17 cellular contexts compared by ENCODE assay signal in the genomic region with DNA sequence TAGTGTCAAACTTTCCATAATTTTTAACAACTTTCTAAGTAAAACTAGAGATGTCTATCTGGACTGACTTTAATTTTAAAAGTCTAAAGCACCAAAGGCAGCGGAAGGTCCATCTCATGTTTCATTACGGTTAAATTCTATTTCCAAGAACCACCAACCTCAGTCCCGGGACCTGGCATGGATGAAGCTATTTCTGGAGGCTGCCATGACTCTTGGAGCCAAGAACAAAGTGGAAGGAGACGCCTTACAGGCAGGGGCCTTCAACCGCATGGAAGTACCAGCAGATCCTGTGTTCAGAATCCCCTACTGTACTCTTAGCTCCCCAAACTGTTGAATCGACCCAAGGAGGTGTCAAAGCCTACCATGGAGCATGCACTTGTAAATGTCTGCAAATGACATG.
"Had no signal": no experiment of that assay in that cellular context is flagged by ENCODE, and none has a peak within 500 bp of the region (broad histone marks: within the 10 kb centered on the region; RNA-seq: fewer than 3 reads in every experiment).

No MANE protein-coding gene starts in this region.

- H3K4me3 ChIP-seq: esophagus squamous epithelium, mucosa of descending colon, right atrium auricular region, smooth muscle cell had no signal

- H3K27ac ChIP-seq: epithelial cell of prostate, esophagus squamous epithelium had no signal

- H3K27me3 ChIP-seq: esophagus squamous epithelium, right atrium auricular region had no signal

- H3K36me3 Mint-ChIP-seq: natural killer cell, type B pancreatic cell had no signal

- H3K27me3 Mint-ChIP-seq: central memory CD8-positive, alpha-beta T cell; effector memory CD8-positive, alpha-beta T cell; type B pancreatic cell had no signal

- ATAC-seq: effector memory CD8-positive, alpha-beta T cell; natural killer cell had no signal

- DNase-seq: effector memory CD8-positive, alpha-beta T cell; esophagus squamous epithelium; foreskin fibroblast; head of caudate nucleus; hippocampal formation; mammary epithelial cell; mucosa of descending colon; natural killer cell; posterior cingulate gyrus; stimulated activated CD4-positive, alpha-beta T cell treated with anti-CD3 and anti-CD28 coated beads, Interleukin-2, amount 100 ng/mL, for 48 hours; stimulated activated naive CD4-positive, alpha-beta T cell treated with Interleukin-2 at 50 U/mL for 16 hours had no signal

- H3K36me3 ChIP-seq: esophagus squamous epithelium, right atrium auricular region had no signal

- H3K27ac Mint-ChIP-seq: natural killer cell, type B pancreatic cell had no signal

- H3K9me3 Mint-ChIP-seq: central memory CD8-positive, alpha-beta T cell; effector memory CD8-positive, alpha-beta T cell; natural killer cell; type B pancreatic cell had no signal

- H3K4me3 Mint-ChIP-seq: central memory CD8-positive, alpha-beta T cell; effector memory CD8-positive, alpha-beta T cell; natural killer cell; neural crest cell; type B pancreatic cell had no signal

- H3K9me3 ChIP-seq: esophagus squamous epithelium, mucosa of descending colon, right atrium auricular region had no signal
